Comparison of ENCODE assay signal across 1 cellular context in the genomic region with DNA sequence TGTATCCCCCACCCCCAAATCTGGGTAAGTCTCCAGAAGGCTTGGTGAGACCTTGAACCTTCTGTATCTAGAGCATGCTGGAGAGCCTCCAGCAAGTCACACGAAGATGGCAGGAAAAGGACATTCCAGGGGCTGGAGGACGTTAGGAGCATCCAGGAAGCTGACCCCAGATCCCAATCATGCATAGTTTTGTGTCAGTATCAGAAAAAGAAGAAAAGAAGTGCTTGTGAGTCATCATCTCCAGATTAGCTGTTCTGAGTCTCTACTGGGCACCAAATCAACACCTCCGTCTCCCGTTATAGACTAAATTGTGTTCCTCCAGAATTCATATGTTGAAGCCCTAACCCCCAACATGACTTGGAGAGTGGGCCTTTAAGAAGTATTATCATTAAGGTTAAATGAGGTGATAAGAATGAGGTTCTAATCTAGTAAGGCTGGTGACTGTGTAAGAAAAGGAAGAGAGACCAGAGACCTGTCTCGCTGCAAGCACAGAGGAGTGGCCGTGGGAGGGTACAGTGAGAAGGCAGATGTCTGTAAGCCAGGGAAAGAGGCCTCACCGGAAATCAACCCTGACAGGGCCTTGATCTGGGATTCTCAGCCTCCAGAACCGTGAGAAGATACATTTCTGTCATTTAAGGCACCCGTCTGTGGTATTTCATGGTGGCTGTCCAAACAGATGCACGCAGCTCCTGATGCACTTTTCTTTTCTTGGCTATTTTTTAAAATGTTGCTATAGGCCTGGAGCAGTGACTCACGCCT.
TF ChIP-seq lines count a peak whose summit lies in the region.

No MANE protein-coding gene starts in this region.

TF ChIP-seq in IMR-90, 13 proteins besides CTCF, POLR2A, EP300 and RAD21:
- TF ChIP-seq RFX5 (IDR thresholded peaks at IDR 0.05; ENCODE audit: low read depth, low read length) = no peak
- peak; percentile 41 for TF ChIP-seq BHLHE40 (IDR thresholded peaks at IDR 0.05; ENCODE audit: low read depth, low read length)
